ENCODE assay signal across 8 cellular contexts in genomic region chr5:784428-785177, GRCh38. TPM values are rescaled to one million over a fixed set of nuclear protein-coding genes. Genes with fewer than 3 reads are reported as not detected.
DNase-seq lines count a peak whose midpoint lies in the region; ATAC-seq and TF ChIP-seq lines count a peak whose summit lies in the region.
"Not testable (repeated sequence)": the region's sequence is repeated elsewhere in the genome, so short reads cannot be mapped to it uniquely, and the experiment has no call there.

TSS of gene ZDHHC11B (minus strand) at chr5:784729. CDS start at chr5:766919, 17,810 bp downstream.

- 1 to 2% methylated on average over 39 to 66 of the region's 101 CpGs for WGBS in GM23248 (ENCODE audit: low coverage in 1 of 2, low lambda C conversion rate in 2 of 2, missing lambda C conversion rate in 2 of 2), 2 experiments
- 1% methylated on average over 38 of the region's 101 CpGs for WGBS in esophagus muscularis mucosa

- TF ChIP-seq CTCF in Loucy (conservative IDR thresholded peaks at IDR 0.05; ENCODE audit: low read length); RWPE2 (IDR thresholded peaks at IDR 0.05; ENCODE audit: poor library complexity, severe bottlenecking): not testable (repeated sequence)
- TF ChIP-seq CTCF in esophagus muscularis mucosa (IDR thresholded peaks at IDR 0.05), result peak in 2 of 3 experiments; percentile 7 to 13

- TF ChIP-seq POLR2A in esophagus muscularis mucosa (IDR thresholded peaks at IDR 0.05; ENCODE audit: low read depth), result not testable (repeated sequence)

- H3K9me3 Mint-ChIP-seq in activated T-helper 2 cell treated with anti-CD3 and anti-CD28 coated beads, Interferon-gamma antibody, Interleukin-2, Interleukin-4, amounts not matched to agents 10 μg/mL and 5 μg/mL and 100 μg/mL, durations not matched to agents 14 hours and 24 hours and 36 hours, result not testable (repeated sequence)

- not testable (repeated sequence) for H3K4me1 Mint-ChIP-seq in activated T-helper 2 cell treated with anti-CD3 and anti-CD28 coated beads, Interferon-gamma antibody, Interleukin-2, Interleukin-4, amounts not matched to agents 10 μg/mL and 5 μg/mL and 100 μg/mL, durations not matched to agents 14 hours and 24 hours and 36 hours (ENCODE audit: low read depth)

- H3K27me3 ChIP-seq in GM23248 (replicated peaks; ENCODE audit: insufficient read depth); Loucy (ENCODE audit: insufficient read depth, low read length, poor library complexity, severe bottlenecking); RWPE2 (ENCODE audit: insufficient read depth, poor library complexity, severe bottlenecking); esophagus muscularis mucosa; mucosa of rectum (ENCODE audit: control insufficient read depth in 2 of 2, insufficient read depth in 2 of 2, low read length in 2 of 2): not testable (repeated sequence)

- intact Hi-C loops in activated T-helper 2 cell treated with anti-CD3 and anti-CD28 coated beads, Interferon-gamma antibody, Interleukin-2, Interleukin-4, amounts not matched to agents 10 μg/mL and 5 μg/mL and 100 μg/mL, durations not matched to agents 14 hours and 24 hours and 36 hours (cut with micrococcal nuclease); esophagus muscularis mucosa (cut with DNase I): not testable (repeated sequence)

- peak; percentile 83 for DNase-seq in COR-L47 (lab: John Stamatoyannopoulos, UW)
- peak; percentile 71 for DNase-seq in GM23248
- peak; percentile 91 for DNase-seq in RWPE2 (ENCODE audit: low spot score)
- peak; percentile 76 for DNase-seq in activated T-helper 2 cell treated with anti-CD3 and anti-CD28 coated beads, Interferon-gamma antibody, Interleukin-2, Interleukin-4, amounts not matched to agents 10 μg/mL and 5 μg/mL and 100 μg/mL, durations not matched to agents 14 hours and 24 hours and 36 hours (ENCODE audit: low spot score)
- DNase-seq in esophagus muscularis mucosa (ENCODE audit: extremely low spot score), result peak; percentile 97
- peak; percentile 80 to 86 for DNase-seq in stimulated activated CD8-positive, alpha-beta memory T cell treated with anti-CD3 and anti-CD28 coated beads, Interleukin-15, amount 100 ng/mL, for 4 hours (ENCODE audit: low read depth in 2 of 2)

- not testable (repeated sequence) for H3K27ac Mint-ChIP-seq in activated T-helper 2 cell treated with anti-CD3 and anti-CD28 coated beads, Interferon-gamma antibody, Interleukin-2, Interleukin-4, amounts not matched to agents 10 μg/mL and 5 μg/mL and 100 μg/mL, durations not matched to agents 14 hours and 24 hours and 36 hours

- H3K4me2 ChIP-seq in GM23248 (ENCODE audit: unreplicated experiment) (peak within 1 kb of the TSS; percentile 65), Loucy (ENCODE audit: low read depth, low read length, poor library complexity, severe bottlenecking) (peak within 1 kb of the TSS; percentile 79)

- not testable (repeated sequence) for H3K27ac ChIP-seq in GM23248; RWPE2 (ENCODE audit: poor library complexity, severe bottlenecking); mucosa of rectum (ENCODE audit: low read depth in 2 of 2, low read length in 2 of 2)
- peak within 1 kb of the TSS; percentile 80 to 86 (median 81) for H3K27ac ChIP-seq in esophagus muscularis mucosa (replicated peaks in 1 of 4)

- H3K4me3 Mint-ChIP-seq in activated T-helper 2 cell treated with anti-CD3 and anti-CD28 coated beads, Interferon-gamma antibody, Interleukin-2, Interleukin-4, amounts not matched to agents 10 μg/mL and 5 μg/mL and 100 μg/mL, durations not matched to agents 14 hours and 24 hours and 36 hours (ENCODE audit: low read depth), result peak within 1 kb of the TSS; percentile 75

- H4K20me1 ChIP-seq in GM23248 (ENCODE audit: insufficient read depth); Loucy (ENCODE audit: insufficient read depth, low read length, poor library complexity, severe bottlenecking): not testable (repeated sequence)

- not testable (repeated sequence) for TF ChIP-seq EP300 in esophagus muscularis mucosa (IDR thresholded peaks at IDR 0.05)

- peak within 1 kb of the TSS; percentile 66 for H3K4me3 ChIP-seq in GM23248
- peak within 1 kb of the TSS; percentile 62 for H3K4me3 ChIP-seq in Loucy (ENCODE audit: low read length, poor library complexity, severe bottlenecking)
- H3K4me3 ChIP-seq in RWPE2 (ENCODE audit: severe bottlenecking), result peak within 1 kb of the TSS; percentile 49
- H3K4me3 ChIP-seq in esophagus muscularis mucosa, result peak within 1 kb of the TSS; percentile 66 to 95 (median 72)
- peak within 1 kb of the TSS; percentile 61 to 66 for H3K4me3 ChIP-seq in mucosa of rectum (ENCODE audit: low read length in 2 of 2)

- peak; percentile 77 for ATAC-seq in RWPE2 (ENCODE audit: low read depth)

- H3K36me3 Mint-ChIP-seq in activated T-helper 2 cell treated with anti-CD3 and anti-CD28 coated beads, Interferon-gamma antibody, Interleukin-2, Interleukin-4, amounts not matched to agents 10 μg/mL and 5 μg/mL and 100 μg/mL, durations not matched to agents 14 hours and 24 hours and 36 hours (ENCODE audit: low read depth), result not testable (repeated sequence)

- not testable (repeated sequence) for H3K9ac ChIP-seq in GM23248; Loucy (ENCODE audit: low read depth, low read length, poor library complexity, severe bottlenecking)
- peak within 1 kb of the TSS; percentile 6 to 64 for H3K9ac ChIP-seq in mucosa of rectum (ENCODE audit: low read depth in 1 of 2, low read length in 2 of 2)

- H2AFZ ChIP-seq in GM23248 (peak within 1 kb of the TSS; percentile 78), Loucy (ENCODE audit: low read length) (peak within 1 kb of the TSS; percentile 23; the same call in 1 of the 2 replicates)

- not testable (repeated sequence) for H3K79me2 ChIP-seq in GM23248 (ENCODE audit: insufficient read depth); Loucy (ENCODE audit: insufficient read depth, low read length)

- not testable (repeated sequence) for H3K36me3 ChIP-seq in GM23248 (ENCODE audit: low read depth); Loucy (ENCODE audit: insufficient read depth, low read length); RWPE2 (ENCODE audit: low read depth); esophagus muscularis mucosa; mucosa of rectum (ENCODE audit: control insufficient read depth in 2 of 2, insufficient read depth in 2 of 2, low read length in 2 of 2)

- H3K9me2 ChIP-seq in GM23248 (ENCODE audit: insufficient read depth); Loucy (replicated peaks; ENCODE audit: low read depth, low read length): not testable (repeated sequence)

- in situ Hi-C loops in GM23248 (cut with MboI), result not testable (repeated sequence)

- not testable (repeated sequence) for H3K4me1 ChIP-seq in GM23248 (ENCODE audit: insufficient read depth); Loucy (ENCODE audit: insufficient read depth, low read length, poor library complexity, severe bottlenecking); RWPE2 (ENCODE audit: insufficient read depth, poor library complexity, severe bottlenecking); mucosa of rectum (ENCODE audit: control insufficient read depth in 2 of 2, insufficient read depth in 2 of 2, low read length in 2 of 2)
- H3K4me1 ChIP-seq in esophagus muscularis mucosa, result peaks cover 8 to 23% (median 21%) of the 10 kb centered on the region in 4 donors

- H3F3A ChIP-seq in GM23248 (ENCODE audit: insufficient read depth); Loucy (ENCODE audit: low read depth): not testable (repeated sequence)

- not testable (repeated sequence) for H3K9me3 ChIP-seq in GM23248 (ENCODE audit: low read depth); Loucy (ENCODE audit: insufficient read depth, low read depth, low read length); RWPE2 (ENCODE audit: severe bottlenecking); esophagus muscularis mucosa; mucosa of rectum (ENCODE audit: control insufficient read depth in 2 of 2, low read length in 2 of 2)

- not testable (repeated sequence) for H3K27me3 Mint-ChIP-seq in activated T-helper 2 cell treated with anti-CD3 and anti-CD28 coated beads, Interferon-gamma antibody, Interleukin-2, Interleukin-4, amounts not matched to agents 10 μg/mL and 5 μg/mL and 100 μg/mL, durations not matched to agents 14 hours and 24 hours and 36 hours (ENCODE audit: low read depth)

RNA-seq across cellular contexts. Expression of gene ZDHHC11B, which starts in this region (rescaled TPM):
- total RNA-seq in GM23248 (2014; rRNA removed; shearing (Covaris generic)), result not detected in 2 replicates
- not detected in 2 replicates for polyA plus RNA-seq in GM23248 (2016; fragmentation: Nextera tagmentation; extraction: Ambion mirVana)
- 0.07 and 0.18 TPM in 2 replicates for total RNA-seq in activated T-helper 2 cell treated with anti-CD3 and anti-CD28 coated beads, Interferon-gamma antibody, Interleukin-2, Interleukin-4, amounts not matched to agents 10 μg/mL and 5 μg/mL and 100 μg/mL, durations not matched to agents 14 hours and 24 hours and 36 hours
- total RNA-seq in esophagus muscularis mucosa, result 10 to 100 TPM in 1 of 4 donors, 1 to 10 TPM in 3; 2.2 to 11.7 (median 6.2) TPM

Comparison
In these comparisons a context has a peak if more than half of its experiments do, and no peak if none do; other contexts are left out.
1. Peak in DNase-seq, H3K4me3 ChIP-seq and H3K4me2 ChIP-seq in GM23248; RNA of the gene not detected or under 1 TPM.
2. Peak in DNase-seq in activated T-helper 2 cell treated with anti-CD3 and anti-CD28 coated beads, Interferon-gamma antibody, Interleukin-2, Interleukin-4, amounts not matched to agents 10 μg/mL and 5 μg/mL and 100 μg/mL, durations not matched to agents 14 hours and 24 hours and 36 hours; RNA of the gene not detected or under 1 TPM.